In the genomic region with DNA sequence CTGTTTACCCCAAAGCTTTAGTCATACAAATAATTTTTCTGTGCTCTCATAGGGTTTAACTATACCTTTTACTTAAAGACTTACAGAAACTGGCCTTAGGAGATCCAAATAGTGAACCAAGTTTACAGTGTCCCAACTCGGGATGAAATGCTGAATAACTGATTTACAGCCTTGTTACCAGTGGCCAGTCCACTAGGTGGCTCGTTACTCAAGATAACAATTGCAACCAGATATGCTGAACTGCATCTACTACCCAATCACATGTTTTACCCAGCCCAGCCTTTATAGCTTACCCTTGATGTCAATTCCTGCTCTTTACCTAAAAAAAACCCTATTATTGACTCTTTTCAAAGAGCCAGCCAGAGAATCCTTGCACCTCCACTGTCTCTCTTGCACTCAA, we compare ENCODE assay signal across 17 cellular contexts.
DNase-seq lines count a peak whose midpoint lies in the region; FAIRE-seq and TF ChIP-seq lines count a peak whose summit lies in the region.
"Had no signal": no experiment of that assay in that cellular context is flagged by ENCODE, and none has a peak within 500 bp of the region (broad histone marks: within the 10 kb centered on the region; RNA-seq: fewer than 3 reads in every experiment).

No MANE protein-coding gene starts in this region.

- H3K36me3 Mint-ChIP-seq in astrocyte (ENCODE audit: low read depth, unreplicated experiment) (no peaks in the 10 kb centered on the region), endothelial cell (ENCODE audit: low read depth, unreplicated experiment) (no peaks in the 10 kb centered on the region)
- H3K36me3 Mint-ChIP-seq: activated naive CD4-positive, alpha-beta T cell treated with anti-CD3 and anti-CD28 coated beads, Interleukin-2, amount 50 U/mL, for 72 hours; CD14-positive monocyte; stimulated activated naive B cell treated with anti-CD40 and anti-IgM and Interleukin-4, amounts not matched to agents 10 μg/mL and 1 μg/mL and 100 μg/mL, for 72 hours had no signal

- 43% methylated on average over 2 of the region's 2 CpGs for WGBS in mesenchymal stem cell
- 36 to 42% methylated on average over 2 of the region's 2 CpGs for WGBS in lower leg skin, 2 donors

- no peaks in the 10 kb centered on the region for H3K27me3 ChIP-seq in astrocyte (ENCODE audit: insufficient read depth, low read length)
- no peaks in the 10 kb centered on the region for H3K27me3 ChIP-seq in mesenchymal stem cell (ENCODE audit: control insufficient read depth in 1 of 2, insufficient read depth in 1 of 2, low read length in 2 of 2)
- H3K27me3 ChIP-seq: heart left ventricle had no signal

- H2BK120ac ChIP-seq in mesenchymal stem cell (ENCODE audit: low read depth, low read length) = no peak overlapping the region

- intact Hi-C loops in lower leg skin (cut with DNase I; ENCODE audit: low total_unique reads) = no loop called here
- intact Hi-C loops in head of caudate nucleus (cut with DNase I) = no loop called here

- H4K20me1 ChIP-seq in astrocyte (ENCODE audit: insufficient read depth, low read length) = no peaks in the 10 kb centered on the region

- H2BK15ac ChIP-seq in mesenchymal stem cell (ENCODE audit: low read depth, poor library complexity, severe bottlenecking) = no peak overlapping the region

- no peak overlapping the region for H2BK5ac ChIP-seq in mesenchymal stem cell (ENCODE audit: low read depth, low read length, poor library complexity, severe bottlenecking)

- H3K36me3 ChIP-seq in astrocyte (ENCODE audit: insufficient read depth, low read length) (no peaks in the 10 kb centered on the region), mesenchymal stem cell (ENCODE audit: control insufficient read depth in 1 of 2, insufficient read depth in 2 of 2, low read depth in 1 of 2, low read length in 2 of 2) (no peaks in the 10 kb centered on the region)
- H3K36me3 ChIP-seq: heart left ventricle had no signal

- no peaks in the 10 kb centered on the region for H3K9me3 ChIP-seq in astrocyte (ENCODE audit: insufficient read depth, low read depth, low read length)
- peaks cover 9% of the 10 kb centered on the region for H3K9me3 ChIP-seq in mesenchymal stem cell (ENCODE audit: control insufficient read depth, low read length)

- H3K4me3 ChIP-seq in astrocyte (ENCODE audit: insufficient read depth, low read depth, low read length) (no peak overlapping the region), mesenchymal stem cell (ENCODE audit: insufficient read depth in 1 of 2, low read depth in 1 of 2, low read length in 2 of 2) (no peak overlapping the region), lower leg skin (ENCODE audit: low read depth, poor library complexity, severe bottlenecking) (no peak overlapping the region)
- H3K4me3 ChIP-seq: heart left ventricle, K562 had no signal

- no peak overlapping the region for H3K4ac ChIP-seq in mesenchymal stem cell (ENCODE audit: low read depth in 1 of 2, low read length in 2 of 2)

- H3K9me3 Mint-ChIP-seq in astrocyte (ENCODE audit: unreplicated experiment) (no peaks in the 10 kb centered on the region), endothelial cell (ENCODE audit: unreplicated experiment) (no peaks in the 10 kb centered on the region)

- H2AFZ ChIP-seq in astrocyte (ENCODE audit: low read depth, low read length) = no peak overlapping the region
- no peak overlapping the region for H2AFZ ChIP-seq in mesenchymal stem cell (ENCODE audit: low read depth, low read length)

- no peak overlapping the region for H2AK5ac ChIP-seq in mesenchymal stem cell (ENCODE audit: low read length, severe bottlenecking)

- H3K27ac Mint-ChIP-seq in astrocyte (ENCODE audit: unreplicated experiment) (peak overlapping the region; percentile 89), endothelial cell (ENCODE audit: unreplicated experiment) (no peak overlapping the region)
- H3K27ac Mint-ChIP-seq: activated CD8-positive, alpha-beta T cell treated with anti-CD3 and anti-CD28 coated beads for 36 hours; activated naive CD4-positive, alpha-beta T cell treated with anti-CD3 and anti-CD28 coated beads, Interleukin-2, amount 50 U/mL, for 72 hours; CD14-positive monocyte; stimulated activated naive B cell treated with anti-CD40 and anti-IgM and Interleukin-4, amounts not matched to agents 10 μg/mL and 1 μg/mL and 100 μg/mL, for 72 hours; T-helper 1 cell treated with Interleukin-12 subunit alpha and Interleukin-12 subunit beta and Interleukin-4 antibody, amounts not matched to agents 30 μg/mL and 1 μg/mL, for 36 hours had no signal

- no peaks in the 10 kb centered on the region for H3K79me1 ChIP-seq in mesenchymal stem cell (replicated peaks; ENCODE audit: low read length, poor library complexity, severe bottlenecking)

- no peak overlapping the region for H3K4me2 ChIP-seq in astrocyte (ENCODE audit: low read length)
- H3K4me2 ChIP-seq in mesenchymal stem cell (ENCODE audit: low read length, poor library complexity, severe bottlenecking) = no peak overlapping the region

- H3K4me3 Mint-ChIP-seq in astrocyte (ENCODE audit: unreplicated experiment) (no peak overlapping the region), endothelial cell (ENCODE audit: unreplicated experiment) (no peak overlapping the region)
- H3K4me3 Mint-ChIP-seq: activated CD8-positive, alpha-beta T cell treated with anti-CD3 and anti-CD28 coated beads for 36 hours; CD14-positive monocyte; stimulated activated naive B cell treated with anti-CD40 and anti-IgM and Interleukin-4, amounts not matched to agents 10 μg/mL and 1 μg/mL and 100 μg/mL, for 72 hours; T-helper 1 cell treated with Interleukin-12 subunit alpha and Interleukin-12 subunit beta and Interleukin-4 antibody, amounts not matched to agents 30 μg/mL and 1 μg/mL, for 36 hours had no signal

- H4K91ac ChIP-seq in mesenchymal stem cell (ENCODE audit: low read length) = no peak overlapping the region

- TF ChIP-seq POLR2A in lower leg skin (IDR thresholded peaks at IDR 0.05) = no peak

- no peaks in the 10 kb centered on the region for H3K4me1 ChIP-seq in astrocyte (ENCODE audit: insufficient read depth, low read length)
- H3K4me1 ChIP-seq in mesenchymal stem cell (ENCODE audit: control insufficient read depth, insufficient read depth, low read depth, low read length) = peaks cover 1% of the 10 kb centered on the region
- H3K4me1 ChIP-seq: heart left ventricle had no signal

- DNase-seq in D721Med (ENCODE audit: insufficient read length, low spot score) = no peak
- peak; percentile 16 for DNase-seq in HuH-7.5 (ENCODE audit: low spot score)
- no peak for DNase-seq in astrocyte (ENCODE audit: low read depth)
- peak; percentile 12 for DNase-seq in mesenchymal stem cell
- no peak for DNase-seq in lower leg skin (ENCODE audit: low spot score in 2 of 2)
- DNase-seq in NCI-H345 (lab: John Stamatoyannopoulos, UW) = no peak
- DNase-seq in head of caudate nucleus = no peak
- no peak for DNase-seq in endothelial cell (ENCODE audit: low spot score)
- DNase-seq: activated CD8-positive, alpha-beta T cell treated with anti-CD3 and anti-CD28 coated beads for 36 hours; heart left ventricle; NCI-H187; posterior cingulate gyrus; stimulated activated naive B cell treated with anti-CD40 and anti-IgM and Interleukin-4, amounts not matched to agents 10 μg/mL and 1 μg/mL and 100 μg/mL, for 72 hours had no signal

- FAIRE-seq in D721Med (lab: Jason Lieb, UNC) (no peak), astrocyte (lab: Jason Lieb, UNC) (no peak)
- FAIRE-seq: K562 had no signal

- H3K27me3 Mint-ChIP-seq in astrocyte (ENCODE audit: low read depth, unreplicated experiment) (no peaks in the 10 kb centered on the region), endothelial cell (ENCODE audit: unreplicated experiment) (no peaks in the 10 kb centered on the region)
- H3K27me3 Mint-ChIP-seq: activated CD8-positive, alpha-beta T cell treated with anti-CD3 and anti-CD28 coated beads for 36 hours; stimulated activated naive B cell treated with anti-CD40 and anti-IgM and Interleukin-4, amounts not matched to agents 10 μg/mL and 1 μg/mL and 100 μg/mL, for 72 hours had no signal

- H3K4me1 Mint-ChIP-seq in astrocyte (ENCODE audit: low read depth, unreplicated experiment) (peaks cover 15% of the 10 kb centered on the region), endothelial cell (ENCODE audit: unreplicated experiment) (no peaks in the 10 kb centered on the region)
- H3K4me1 Mint-ChIP-seq: CD14-positive monocyte; stimulated activated naive B cell treated with anti-CD40 and anti-IgM and Interleukin-4, amounts not matched to agents 10 μg/mL and 1 μg/mL and 100 μg/mL, for 72 hours had no signal

- TF ChIP-seq CTCF in D721Med (IDR thresholded peaks at IDR 0.05; ENCODE audit: insufficient read depth, missing control alignments) = peak; percentile 29
- no peak for TF ChIP-seq CTCF in astrocyte (IDR thresholded peaks at IDR 0.05; ENCODE audit: insufficient read depth, low read depth, low read length)
- no peak for TF ChIP-seq CTCF in lower leg skin (IDR thresholded peaks at IDR 0.05)
- TF ChIP-seq CTCF in endothelial cell (IDR thresholded peaks at IDR 0.05; ENCODE audit: unreplicated experiment) = no peak

- H3K23ac ChIP-seq in mesenchymal stem cell (ENCODE audit: low read length in 2 of 2) = no peak overlapping the region

- H3K9ac ChIP-seq in astrocyte (ENCODE audit: low read length) (no peak overlapping the region), mesenchymal stem cell (ENCODE audit: low read length) (no peak overlapping the region)

- H3K27ac ChIP-seq in astrocyte (ENCODE audit: low read depth, low read length) (no peak overlapping the region), mesenchymal stem cell (ENCODE audit: low read length, poor library complexity, severe bottlenecking) (no peak overlapping the region)
- H3K27ac ChIP-seq: heart left ventricle had no signal

- H3K14ac ChIP-seq in mesenchymal stem cell (ENCODE audit: low read length in 2 of 2) = no peak overlapping the region

- H2BK12ac ChIP-seq in mesenchymal stem cell (ENCODE audit: low read length in 2 of 2) = no peak overlapping the region

- H3K79me2 ChIP-seq in astrocyte (ENCODE audit: insufficient read depth, low read length) = no peaks in the 10 kb centered on the region

- H3K18ac ChIP-seq in mesenchymal stem cell (ENCODE audit: low read depth in 1 of 2, low read length in 2 of 2) = no peak overlapping the region

- H4K8ac ChIP-seq in mesenchymal stem cell (ENCODE audit: low read length) = no peak overlapping the region

Comparison
In these comparisons a context has a peak if more than half of its experiments do, and no peak if none do; other contexts are left out.
1. DNase-seq: peak in HuH-7.5 (single experiment) and mesenchymal stem cell (single experiment); none in D721Med (single experiment), astrocyte (single experiment), lower leg skin (0 of 2), NCI-H345 (single experiment), head of caudate nucleus (0 of 42) and endothelial cell (single experiment).